8 cellular contexts compared by ENCODE assay signal in the genomic region with DNA sequence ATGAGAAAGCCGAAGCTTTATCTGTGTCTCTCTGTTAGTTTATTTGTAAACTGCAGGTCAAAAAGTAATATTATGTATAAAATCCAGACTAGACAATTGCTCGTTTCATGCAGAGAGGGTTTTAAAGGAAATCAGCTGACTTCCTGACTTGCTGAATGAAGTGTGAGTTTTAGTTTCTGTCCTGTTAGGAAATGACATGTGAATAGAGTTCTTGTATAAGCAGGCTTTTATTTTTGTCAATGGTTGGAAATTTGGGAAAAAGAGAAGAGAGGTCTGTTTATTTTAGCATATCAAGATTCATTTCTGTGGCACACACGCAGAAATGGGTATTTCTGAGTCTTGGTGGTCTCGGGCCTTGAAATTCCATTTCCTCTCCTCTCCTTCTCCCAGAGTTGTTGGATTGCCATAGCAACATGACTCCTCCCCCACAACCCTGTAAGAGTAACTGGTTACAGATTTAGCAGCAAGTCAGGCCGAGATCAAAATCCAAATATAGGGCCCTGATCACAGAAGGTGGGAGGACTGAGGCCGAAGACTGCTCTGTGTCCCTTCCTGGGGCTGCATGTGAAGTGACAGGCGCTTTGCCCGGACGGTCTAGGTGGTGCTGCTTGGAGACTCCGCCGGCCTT.
DNase-seq lines count a peak whose midpoint lies in the region; ATAC-seq, FAIRE-seq and TF ChIP-seq lines count a peak whose summit lies in the region.

No MANE protein-coding gene starts in this region.

- in situ Hi-C loops in K562 (cut with MboI), result no loop called here

- no peak for TF ChIP-seq RAD21 in K562 (CRISPR knock-in tag; conservative IDR thresholded peaks at IDR 0.05 in 1 of 2, IDR thresholded peaks at IDR 0.05 in 1 of 2)

- no peak overlapping the region for H3K27ac ChIP-seq in K562 (ENCODE audit: extremely low read depth, low read depth, low read length)

- no peak for TF ChIP-seq EP300 in K562 (IDR thresholded peaks at IDR 0.05; ENCODE audit: low read length)

- H4K20me1 ChIP-seq in K562 (replicated peaks; ENCODE audit: control insufficient read depth, insufficient read depth, low read length), result no peaks in the 10 kb centered on the region

- no peak overlapping the region for H2AFZ ChIP-seq in K562 (ENCODE audit: low read depth, low read length)

- TF ChIP-seq CTCF in K562 (IDR thresholded peaks at IDR 0.05 in 2 of 3, conservative IDR thresholded peaks at IDR 0.05 in 1 of 3; ENCODE audit: insufficient read depth in 2 of 3, low read depth in 1 of 3, low read length in 3 of 3), result no peak

- H3K36me3 ChIP-seq in K562 (ENCODE audit: control insufficient read depth, insufficient read depth, low read length), result no peaks in the 10 kb centered on the region

- H3K4me3 ChIP-seq in K562, result no peak overlapping the region

- no peaks in the 10 kb centered on the region for H3K9me3 ChIP-seq in K562 (replicated peaks; ENCODE audit: control insufficient read depth, insufficient read depth, low read depth, low read length)

- no peak for FAIRE-seq in K562 (lab: Jason Lieb, UNC)

- peaks cover 0 to 3% of the 10 kb centered on the region in 2 experiments; a peak in 1 of 5 replicates for H3K4me1 ChIP-seq in K562 (replicated peaks in 1 of 2; ENCODE audit: control insufficient read depth in 2 of 2, insufficient read depth in 2 of 2, low read length in 2 of 2)

- no peak overlapping the region for H3K9ac ChIP-seq in K562 (ENCODE audit: insufficient read depth in 1 of 2, low read depth in 2 of 2, low read length in 2 of 2)

- WGBS in K562 (ENCODE audit: insufficient coverage, low coverage, missing lambda C conversion rate), result 85% methylated on average over 10 of the region's 11 CpGs

- H3K9me1 ChIP-seq in K562 (ENCODE audit: control insufficient read depth, insufficient read depth, low read length), result no peaks in the 10 kb centered on the region

- H3K79me2 ChIP-seq in K562 (ENCODE audit: control insufficient read depth, insufficient read depth, low read length), result no peaks in the 10 kb centered on the region; the same call in 2 of the 3 replicates

- TF ChIP-seq POLR2A in K562 (conservative IDR thresholded peaks at IDR 0.05), result no peak

- POLR2A ChIA-PET in K562 (lab: Yijun Ruan, JAX), result interaction anchor here (0.7 to 0.9 kb wide), 2 partner anchors 9 to 89 kb away, joined by 3 read pairs; no protein-coding TSS in a partner anchor

- no TSS peak for BruUV-seq in K562 (replicated peaks; lab: Mats Ljungman, UMichigan)

- CTCF ChIA-PET in K562 (lab: Yijun Ruan, JAX; ENCODE audit: low intra/inter-chr PET ratio), result interaction anchor here (0.9 kb wide), 1 partner anchor 53 kb away, joined by 3 read pairs; no protein-coding TSS in a partner anchor

- no peaks in the 10 kb centered on the region for H3K27me3 ChIP-seq in K562 (ENCODE audit: control insufficient read depth in 2 of 2, insufficient read depth in 2 of 2, low read length in 2 of 2)

- H3K4me2 ChIP-seq in K562 (ENCODE audit: insufficient read depth, low read length), result no peak overlapping the region

- ATAC-seq in GM21717 (IDR thresholded peaks at IDR 0.05; ENCODE audit: unreplicated experiment), result peak; percentile 63
- ATAC-seq in K562, result no peak

- intact Hi-C loops in K562 (cut with micrococcal nuclease), result no loop called here

- DNase-seq in Daoy (ENCODE audit: low read depth), result peak; percentile 63
- peak; percentile 41 for DNase-seq in M059J (ENCODE audit: low read depth)
- DNase-seq in K562 (ENCODE audit: extremely low read depth in 1 of 4, low spot score in 3 of 4), result no peak
- peak; percentile 55 for DNase-seq in kidney glomerular epithelial cell (lab: John Stamatoyannopoulos, UW)
- peak; percentile 46 for DNase-seq in stimulated activated CD8-positive, alpha-beta memory T cell treated with anti-CD3 and anti-CD28 coated beads, Interleukin-4, amount 100 ng/mL, for 48 hours
- no peak for DNase-seq in OCI-M2 (lab: John Stamatoyannopoulos, UW; ENCODE audit: unreplicated experiment)
- DNase-seq in NCI-H1436 (lab: John Stamatoyannopoulos, UW), result no peak

TF ChIP-seq in K562, 482 proteins besides CTCF, POLR2A, EP300 and RAD21:
- TF ChIP-seq RFX1 (IDR thresholded peaks at IDR 0.05) (peak; percentile 60), KLF13 (tag; IDR thresholded peaks at IDR 0.05; ENCODE audit: borderline replicate concordance, low read depth) (no peak)

Comparison
In these comparisons a context has a peak if more than half of its experiments do, and no peak if none do; other contexts are left out.
1. DNase-seq: peak in Daoy (single experiment), M059J (single experiment), kidney glomerular epithelial cell (single experiment) and stimulated activated CD8-positive, alpha-beta memory T cell treated with anti-CD3 and anti-CD28 coated beads, Interleukin-4, amount 100 ng/mL, for 48 hours (single experiment); none in K562 (0 of 4), OCI-M2 (single experiment) and NCI-H1436 (single experiment).